Comparison of ENCODE assay signal across 23 cellular contexts in genomic region chr17:78993981-78994671, GRCh38. TPM values are rescaled to one million over a fixed set of nuclear protein-coding genes. Genes with fewer than 3 reads are reported as not detected.
DNase-seq lines count a peak whose midpoint lies in the region; ATAC-seq, FAIRE-seq and TF ChIP-seq lines count a peak whose summit lies in the region.
"Had no signal": no experiment of that assay in that cellular context is flagged by ENCODE, and none has a peak within 500 bp of the region (broad histone marks: within the 10 kb centered on the region; RNA-seq: fewer than 3 reads in every experiment).

No MANE protein-coding gene starts in this region.

- H3K79me2 ChIP-seq in SK-N-SH (ENCODE audit: insufficient read depth) (peaks cover 41% of the 10 kb centered on the region), HCT116 (ENCODE audit: insufficient read depth, low read length) (peaks cover 52% of the 10 kb centered on the region)

- peaks cover 9% of the 10 kb centered on the region for H3F3A ChIP-seq in SK-N-SH (replicated peaks; ENCODE audit: insufficient read depth)

- no peak for ATAC-seq in SK-N-SH treated with all-trans-retinoic acid at 6 μM for 48 hours
- ATAC-seq in HCT116 = no peak
- ATAC-seq in HG03457 (IDR thresholded peaks at IDR 0.05; ENCODE audit: unreplicated experiment) = no peak
- ATAC-seq: left ventricle myocardium superior had no signal

- peaks cover 0 to 17% of the 10 kb centered on the region in 2 experiments; a peak in 1 of 4 replicates for H3K4me1 ChIP-seq in SK-N-SH (ENCODE audit: control insufficient read depth in 1 of 2, insufficient read depth in 2 of 2, low read depth in 1 of 2, low read length in 1 of 2)
- H3K4me1 ChIP-seq in HCT116 (ENCODE audit: control insufficient read depth in 1 of 2, insufficient read depth in 2 of 2, low read length in 2 of 2) = no peaks in the 10 kb centered on the region
- H3K4me1 ChIP-seq in kidney (ENCODE audit: control insufficient read depth in 1 of 2, insufficient read depth in 1 of 2, low read depth in 1 of 2, low read length in 2 of 2) = peaks cover 0 to 8% of the 10 kb centered on the region in 2 donors
- peaks cover 0 to 12% (median 4%) of the 10 kb centered on the region in 4 donors for H3K4me1 ChIP-seq in sigmoid colon
- H3K4me1 ChIP-seq: SJSA1 had no signal

- intact Hi-C loops in HCT116 (cut with micrococcal nuclease) (no loop called here), kidney (cut with DNase I) (no loop called here), sigmoid colon (cut with DNase I) (no loop called here)

- no peak for FAIRE-seq in kidney (lab: Jason Lieb, UNC)
- FAIRE-seq: endometrium had no signal

- H3K27me3 ChIP-seq in SK-N-SH (ENCODE audit: insufficient read depth) = no peaks in the 10 kb centered on the region
- no peaks in the 10 kb centered on the region for H3K27me3 ChIP-seq in HCT116 (ENCODE audit: insufficient read depth, low read length)
- H3K27me3 ChIP-seq in sigmoid colon = no peaks in the 10 kb centered on the region
- H3K27me3 ChIP-seq: body of pancreas, SJSA1 had no signal

- no peaks in the 10 kb centered on the region for H3K9me2 ChIP-seq in SK-N-SH
- H3K9me2 ChIP-seq in HCT116 (ENCODE audit: insufficient read depth) = no peaks in the 10 kb centered on the region

- TF ChIP-seq POLR2A in HCT116 (IDR thresholded peaks at IDR 0.05; ENCODE audit: borderline replicate concordance, extremely low read depth, insufficient read depth, insufficient read length) (no peak), sigmoid colon (IDR thresholded peaks at IDR 0.05) (no peak)

- TF ChIP-seq RAD21 in SK-N-SH (IDR thresholded peaks at IDR 0.05; ENCODE audit: low read length) (no peak), HCT116 (IDR thresholded peaks at IDR 0.05; ENCODE audit: low read depth) (no peak)

- H3K4me3 ChIP-seq in SK-N-SH (ENCODE audit: low read depth in 2 of 2, low read length in 1 of 2) = no peak overlapping the region
- H3K4me3 ChIP-seq in HCT116 (replicated peaks in 1 of 2; ENCODE audit: low read depth in 1 of 2, low read length in 2 of 2) = no peak overlapping the region
- no peak overlapping the region for H3K4me3 ChIP-seq in kidney (ENCODE audit: low read length in 2 of 2)
- no peak overlapping the region for H3K4me3 ChIP-seq in sigmoid colon
- H3K4me3 ChIP-seq: body of pancreas, SJSA1 had no signal

- H3K9me3 ChIP-seq in SK-N-SH (no peaks in the 10 kb centered on the region), HCT116 (ENCODE audit: control insufficient read depth in 1 of 2, insufficient read depth in 1 of 2, low read depth in 1 of 2, low read length in 2 of 2) (no peaks in the 10 kb centered on the region), kidney (ENCODE audit: control insufficient read depth in 1 of 2, low read length in 2 of 2) (no peaks in the 10 kb centered on the region), sigmoid colon (no peaks in the 10 kb centered on the region)
- H3K9me3 ChIP-seq: body of pancreas, SJSA1 had no signal

- 90% methylated on average over 21 of the region's 22 CpGs for WGBS in SK-N-SH (ENCODE audit: low lambda C conversion rate)
- WGBS in sigmoid colon, 2 donors = 89 to 91% methylated on average over 22 of the region's 22 CpGs

- no TSS peak for BruUV-seq in HCT116 (replicated peaks; lab: Mats Ljungman, UMichigan)

- DNase-seq in SK-N-SH = peak; percentile 38
- no peak for DNase-seq in HCT116 (ENCODE audit: low read depth, low spot score)
- DNase-seq in kidney = peak; percentile 69
- peak; percentile 53 for DNase-seq in sigmoid colon
- no peak for DNase-seq in putamen (ENCODE audit: low spot score)
- DNase-seq in NCI-H1930 (lab: John Stamatoyannopoulos, UW) = no peak
- DNase-seq: 8988T; activated B cell treated with CpG ODN at 0.5 μM for 24 hours; activated CD4-positive, alpha-beta memory T cell treated with anti-CD3 and anti-CD28 coated beads, Interleukin-2, amount 10 ng/mL, durations not matched to agents 7 days and 5 days; body of pancreas; Calu3; EL; MM.1S; NCI-H82 had no signal

- TF ChIP-seq EP300 in SK-N-SH (IDR thresholded peaks at IDR 0.05; ENCODE audit: borderline replicate concordance in 1 of 2, low read depth in 1 of 2, low read length in 1 of 2) (no peak), sigmoid colon (IDR thresholded peaks at IDR 0.05) (no peak)

- H3K9ac ChIP-seq in SK-N-SH (no peak overlapping the region), HCT116 (ENCODE audit: low read length) (no peak overlapping the region), kidney (ENCODE audit: low read length in 2 of 2) (no peak overlapping the region)

- H3K36me3 ChIP-seq in SK-N-SH (replicated peaks in 1 of 2; ENCODE audit: control insufficient read depth in 1 of 2, insufficient read depth in 2 of 2, low read length in 1 of 2) = peaks cover 51 to 79% of the 10 kb centered on the region in 2 experiments
- H3K36me3 ChIP-seq in HCT116 (ENCODE audit: control insufficient read depth in 1 of 2, insufficient read depth in 2 of 2, low read length in 2 of 2) = peaks cover 52 to 80% of the 10 kb centered on the region in 2 experiments; a peak in 3 of 4 replicates
- peaks cover 7 to 12% of the 10 kb centered on the region in 2 donors for H3K36me3 ChIP-seq in kidney (ENCODE audit: control insufficient read depth in 1 of 2, insufficient read depth in 2 of 2, low read length in 2 of 2)
- H3K36me3 ChIP-seq in sigmoid colon = peaks cover 9 to 74% (median 21%) of the 10 kb centered on the region in 4 donors

- CTCF ChIA-PET in SK-N-SH (lab: Yijun Ruan, JAX) = interaction anchor here (0.6 to 11.1 kb wide), 30 partner anchors 9 to 394 kb away, joined by 3 to 133 read pairs (median 4); partner anchors contain the start of gene LGALS3BP
- CTCF ChIA-PET in HCT116 (lab: Charles Lee) = interaction anchor here (0.7 to 1.9 kb wide), 4 partner anchors 14 to 51 kb away, joined by 3 to 5 read pairs (median 3); partner anchors contain the start of gene LGALS3BP

- H3K27ac ChIP-seq in SK-N-SH (ENCODE audit: low read depth in 2 of 2, low read length in 1 of 2) (no peak overlapping the region), HCT116 (ENCODE audit: low read depth, low read length) (peak overlapping the region; percentile 30; the same call in 1 of the 2 replicates), kidney (ENCODE audit: low read depth in 2 of 2, low read length in 2 of 2) (no peak overlapping the region), sigmoid colon (no peak overlapping the region)
- H3K27ac ChIP-seq: body of pancreas, HL-60, SJSA1 had no signal

- POLR2A ChIA-PET in SK-N-SH (lab: Yijun Ruan, JAX) = no interaction called here
- POLR2A ChIA-PET in HCT116 (lab: Charles Lee) = no interaction called here

- RAD21 ChIA-PET in HCT116 (lab: Charles Lee; ENCODE audit: low non-redundant PET in 1 of 2, low total read pairs in 2 of 2, uncharacterized antibody in 2 of 2, unreplicated experiment in 2 of 2) = no interaction called here

- no peak overlapping the region for H2AFZ ChIP-seq in SK-N-SH (ENCODE audit: low read depth)
- H2AFZ ChIP-seq in HCT116 (ENCODE audit: low read depth, low read length, poor library complexity, severe bottlenecking) = no peak overlapping the region

- peaks cover 38% of the 10 kb centered on the region for H4K20me1 ChIP-seq in SK-N-SH (ENCODE audit: insufficient read depth)
- no peaks in the 10 kb centered on the region; the same call in 1 of the 2 replicates for H4K20me1 ChIP-seq in HCT116 (ENCODE audit: insufficient read depth)

- H3K4me2 ChIP-seq in SK-N-SH (no peak overlapping the region), HCT116 (ENCODE audit: low read length) (no peak overlapping the region)

- TF ChIP-seq CTCF in SK-N-SH (IDR thresholded peaks at IDR 0.05) (no peak), HCT116 (IDR thresholded peaks at IDR 0.05 in 2 of 3, conservative IDR thresholded peaks at IDR 0.05 in 1 of 3; ENCODE audit: borderline replicate concordance in 1 of 3, insufficient read depth in 1 of 3, low read depth in 2 of 3, low read length in 2 of 3) (no peak), kidney (IDR thresholded peaks at IDR 0.05; ENCODE audit: borderline replicate concordance, extremely low read depth, insufficient read depth) (no peak), sigmoid colon (IDR thresholded peaks at IDR 0.05) (no peak)

TF ChIP-seq in SK-N-SH treated with all-trans-retinoic acid at 6 μM for 48 hours, 23 proteins besides CTCF, POLR2A, EP300 and RAD21 (continues in another document):
- TF ChIP-seq ZNF70 (CRISPR knock-in tag; IDR thresholded peaks at IDR 0.05) (no peak), SNAI2 (CRISPR knock-in tag; IDR thresholded peaks at IDR 0.05) (no peak), ZNF565 (CRISPR knock-in tag; conservative IDR thresholded peaks at IDR 0.05; ENCODE audit: low read depth) (no peak), ZFP30 (CRISPR knock-in tag; IDR thresholded peaks at IDR 0.05) (no peak), ZFP3 (CRISPR knock-in tag; IDR thresholded peaks at IDR 0.05) (no peak)

TF ChIP-seq in HCT116, 20 proteins besides CTCF, POLR2A, EP300 and RAD21 (continues in another document):
- no peak for TF ChIP-seq ZNF274 (IDR thresholded peaks at IDR 0.05; ENCODE audit: low read depth, low read length)
- TF ChIP-seq CBX3 (IDR thresholded peaks at IDR 0.05; ENCODE audit: low read depth) = no peak
- no peak for TF ChIP-seq EZH2phosphoT487 (IDR thresholded peaks at IDR 0.05; ENCODE audit: borderline replicate concordance)
- no peak for TF ChIP-seq CEBPB (IDR thresholded peaks at IDR 0.05; ENCODE audit: low read depth)

RNA-seq across cellular contexts. Expression of gene LGALS3BP, which starts 14.4 kb away (rescaled TPM):
- polyA plus RNA-seq in SK-N-SH (2012; rRNA removed) (272 and 579 TPM in 2 replicates), kidney (ENCODE audit: insufficient read depth, low read depth, low replicate concordance) (310 TPM), sigmoid colon (100 to 1,000 TPM in 2 of 3 donors, 10 to 100 TPM in 1; 92.5 to 415 (median 138) TPM)
- polyA plus RNA-seq in SK-N-SH (2012; cell fraction: cytosol; rRNA removed) = 169 and 266 TPM in 2 replicates
- polyA plus RNA-seq in SK-N-SH (2012; cell fraction: nucleus; rRNA removed) = 757 and 838 TPM in 2 replicates
- total RNA-seq in HCT116 (2021; ENCODE audit: unreplicated experiment) (389 TPM), kidney (240 TPM), sigmoid colon (100 to 1,000 TPM; 134 to 277 (median 186) TPM)
- 454 and 562 TPM in 2 replicates for polyA plus RNA-seq in HCT116 (2012)

RNA-seq across cellular contexts. Expression of gene CANT1, which starts 15.4 kb away (rescaled TPM):
- 83.8 and 87.4 TPM in 2 replicates for polyA plus RNA-seq in SK-N-SH (2012; rRNA removed)
- polyA plus RNA-seq in SK-N-SH (2012; cell fraction: cytosol; rRNA removed) = 47.2 and 67.5 TPM in 2 replicates
- 55.9 and 68.2 TPM in 2 replicates for polyA plus RNA-seq in SK-N-SH (2012; cell fraction: nucleus; rRNA removed)
- total RNA-seq in HCT116 (2021; ENCODE audit: unreplicated experiment) = 97.1 TPM
- polyA plus RNA-seq in HCT116 (2012) = 85.2 and 106 TPM in 2 replicates
- 56.6 TPM for total RNA-seq in kidney
- polyA plus RNA-seq in kidney (ENCODE audit: insufficient read depth, low read depth, low replicate concordance) = 23.0 TPM
- total RNA-seq in sigmoid colon = 10 to 100 TPM; 11.1 to 19.1 (median 13.4) TPM
- polyA plus RNA-seq in sigmoid colon = 100 to 1,000 TPM in 1 of 3 donors, 10 to 100 TPM in 2; 51.1 to 132 (median 60.3) TPM

RNA-seq across cellular contexts. Expression of gene C1QTNF1, which starts 29.8 kb away (rescaled TPM):
- polyA plus RNA-seq in SK-N-SH (2012; rRNA removed) (11.6 and 14.3 TPM in 2 replicates), kidney (ENCODE audit: insufficient read depth, low read depth, low replicate concordance) (18.0 TPM), sigmoid colon (10 to 100 TPM in 1 of 3 donors, 1 to 10 TPM in 2; 1.4 to 34.6 (median 4.8) TPM)
- polyA plus RNA-seq in SK-N-SH (2012; cell fraction: cytosol; rRNA removed) = 5.3 and 10.0 TPM in 2 replicates
- polyA plus RNA-seq in SK-N-SH (2012; cell fraction: nucleus; rRNA removed) = 9.1 and 10.1 TPM in 2 replicates
- total RNA-seq in HCT116 (2021; ENCODE audit: unreplicated experiment) (4.0 TPM), kidney (65.2 TPM), sigmoid colon (10 to 100 TPM; 14.8 to 31.4 (median 26.2) TPM)
- 3.5 and 3.7 TPM in 2 replicates for polyA plus RNA-seq in HCT116 (2012)
- total RNA-seq: activated B cell treated with CpG ODN at 0.5 μM for 24 hours; activated CD4-positive, alpha-beta memory T cell treated with anti-CD3 and anti-CD28 coated beads, Interleukin-2, amount 10 ng/mL, durations not matched to agents 7 days and 5 days; activated T-helper 1 cell treated with anti-CD3 and anti-CD28 coated beads, Interleukin-12 subunit alpha, Interleukin-12 subunit beta, Interleukin-2, Interleukin-4 antibody, amounts not matched to agents 30 ng/mL and 10 ng/mL and 1 ng/mL, durations not matched to agents 14 hours and 24 hours and 36 hours; T-helper 2 cell treated with Interferon-gamma antibody and Interleukin-4, amounts not matched to agents 100 ng/mL and 5 ng/mL, for 36 hours had no signal
- polyA plus RNA-seq: IgD-negative memory B cell had no signal

Comparison
In these comparisons a context has a peak if more than half of its experiments do, and no peak if none do; other contexts are left out.
1. DNase-seq: peak in SK-N-SH (single experiment), kidney (single experiment) and sigmoid colon (single experiment); none in HCT116 (single experiment), putamen (single experiment) and NCI-H1930 (0 of 2).